ENCODE assay signal across 22 cellular contexts in the genomic region with DNA sequence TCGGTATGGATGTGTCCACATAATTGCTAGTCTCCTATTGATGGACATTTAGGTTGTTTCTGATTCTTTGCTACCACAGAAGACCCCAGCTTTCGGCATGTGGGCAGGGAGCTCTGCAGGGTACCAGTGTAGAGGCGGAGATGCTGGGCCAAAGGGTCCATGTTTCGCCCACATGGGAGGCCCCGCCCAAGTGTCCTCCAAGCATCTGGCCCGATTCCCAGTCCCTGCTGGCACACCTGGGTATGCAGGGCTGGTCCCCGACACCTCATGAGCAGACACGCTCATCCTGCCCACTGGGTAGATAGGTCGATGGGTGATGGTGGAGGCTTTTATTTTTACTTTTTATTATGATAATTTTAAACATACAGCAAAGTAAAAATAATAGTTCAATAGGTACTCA. TPM values are rescaled to one million over a fixed set of nuclear protein-coding genes. Genes with fewer than 3 reads are reported as not detected.
"Had no signal": no experiment of that assay in that cellular context is flagged by ENCODE, and none has a peak within 500 bp of the region (broad histone marks: within the 10 kb centered on the region; RNA-seq: fewer than 3 reads in every experiment).

No MANE protein-coding gene starts in this region.

- H3K4me3 ChIP-seq: dorsolateral prefrontal cortex, lung, prostate gland, right atrium auricular region, smooth muscle cell, testis, tibial artery had no signal

- DNase-seq: cortex of kidney; dorsolateral prefrontal cortex; effector CD4-positive, alpha-beta T cell; head of caudate nucleus; natural killer cell; stimulated activated CD4-positive, alpha-beta T cell treated with anti-CD3 and anti-CD28 coated beads, Interleukin-4, amount 100 ng/mL, for 4 hours; stimulated activated naive CD8-positive, alpha-beta T cell treated with anti-CD3 and anti-CD28 coated beads, Interleukin-15, Interleukin-2, amounts not matched to agents 100 U/mL and 50 U/mL, for 24 hours; testis; tibial artery had no signal

- H3K27ac ChIP-seq: dorsolateral prefrontal cortex, parathyroid adenoma, prostate gland, right atrium auricular region, testis, tibial artery had no signal

- H2AFZ ChIP-seq: parathyroid adenoma had no signal

- H3K4me1 ChIP-seq: parathyroid adenoma, prostate gland, right atrium auricular region, testis, tibial artery had no signal

- H3K27ac Mint-ChIP-seq: memory B cell; stimulated activated memory B cell treated with anti-CD40 and anti-IgM and Interleukin-4, amounts not matched to agents 10 μg/mL and 1 μg/mL and 100 μg/mL, for 72 hours; type B pancreatic cell had no signal

- H3K4me3 Mint-ChIP-seq: memory B cell; natural killer cell; stimulated activated memory B cell treated with anti-CD40 and anti-IgM and Interleukin-4, amounts not matched to agents 10 μg/mL and 1 μg/mL and 100 μg/mL, for 72 hours; type B pancreatic cell had no signal

- H3K27me3 Mint-ChIP-seq: type B pancreatic cell had no signal

- ATAC-seq: natural killer cell; sciatic nerve; stimulated activated memory B cell treated with anti-CD40 and anti-IgM and Interleukin-4, amounts not matched to agents 10 μg/mL and 1 μg/mL and 100 μg/mL, for 72 hours; stimulated activated naive CD8-positive, alpha-beta T cell treated with anti-CD3 and anti-CD28 coated beads, Interleukin-15, Interleukin-2, amounts not matched to agents 100 U/mL and 50 U/mL, for 24 hours had no signal

- H3K4me2 ChIP-seq: smooth muscle cell had no signal

- H3K9me3 ChIP-seq: prostate gland, right atrium auricular region, testis, tibial artery had no signal

- H3K9me3 Mint-ChIP-seq: memory B cell; natural killer cell; stimulated activated memory B cell treated with anti-CD40 and anti-IgM and Interleukin-4, amounts not matched to agents 10 μg/mL and 1 μg/mL and 100 μg/mL, for 72 hours; type B pancreatic cell had no signal

- H3K36me3 Mint-ChIP-seq: memory B cell; natural killer cell; stimulated activated memory B cell treated with anti-CD40 and anti-IgM and Interleukin-4, amounts not matched to agents 10 μg/mL and 1 μg/mL and 100 μg/mL, for 72 hours; type B pancreatic cell had no signal

- H3K27me3 ChIP-seq: dorsolateral prefrontal cortex, right atrium auricular region, testis had no signal

- H3K9ac ChIP-seq: parathyroid adenoma had no signal

- H3K36me3 ChIP-seq: prostate gland, right atrium auricular region, tibial artery had no signal

RNA-seq across cellular contexts. Expression of a gene that starts 26.7 kb away (rescaled TPM):
- total RNA-seq: fibroblast of villous mesenchyme, natural killer cell, osteoblast, smooth muscle cell had no signal
- polyA plus RNA-seq: keratinocyte, neural cell, smooth muscle cell had no signal
